8 cellular contexts compared by ENCODE assay signal in genomic region chr22:50530280-50530856, GRCh38. TPM values are rescaled to one million over a fixed set of nuclear protein-coding genes. Genes with fewer than 3 reads are reported as not detected.
DNase-seq lines count a peak whose midpoint lies in the region; ATAC-seq and TF ChIP-seq lines count a peak whose summit lies in the region.

No MANE protein-coding gene starts in this region.

- peaks cover 27% of the 10 kb centered on the region for H3K36me3 Mint-ChIP-seq in activated naive CD4-positive, alpha-beta T cell treated with anti-CD3 and anti-CD28 coated beads for 36 hours (ENCODE audit: low read depth)

- WGBS in heart left ventricle, 4 donors, result 0 to 3% (median 1%) methylated on average over 13 to 58 of the region's 58 CpGs

- H3K36me3 ChIP-seq in heart left ventricle, result peaks cover 0 to 17% (median 0%) of the 10 kb centered on the region in 9 donors

- H3K4me1 ChIP-seq in heart left ventricle, result peaks cover 0 to 66% (median 31%) of the 10 kb centered on the region in 12 donors

- H3K27ac Mint-ChIP-seq in activated naive CD4-positive, alpha-beta T cell treated with anti-CD3 and anti-CD28 coated beads for 36 hours, result peak overlapping the region; percentile 99

- ATAC-seq in heart left ventricle (peak in 3 of 4 donors; percentile 36 to 47 (median 45)), HG03196 (IDR thresholded peaks at IDR 0.05; ENCODE audit: unreplicated experiment) (no peak)

- DNase-seq in stimulated activated naive CD4-positive, alpha-beta T cell treated with Interleukin-2 at 50 U/mL for 16 hours (lab: John Stamatoyannopoulos, UW), result peak; percentile 70
- DNase-seq in stimulated activated naive CD4-positive, alpha-beta T cell (lab: John Stamatoyannopoulos, UW), result no peak
- DNase-seq in LoVo (ENCODE audit: low spot score), result peak; percentile 81
- no peak for DNase-seq in activated naive CD4-positive, alpha-beta T cell treated with anti-CD3 and anti-CD28 coated beads for 36 hours
- peak in 4 of 5 donors; percentile 84 to 94 (median 90) for DNase-seq in heart left ventricle
- peak; percentile 97 for DNase-seq in posterior vena cava (ENCODE audit: low spot score)
- no peak for DNase-seq in effector CD4-positive, alpha-beta T cell

- H3K4me3 ChIP-seq in heart left ventricle, result peak overlapping the region; percentile 48 to 89 (median 72)

- peak overlapping the region; percentile 92 for H3K4me3 Mint-ChIP-seq in activated naive CD4-positive, alpha-beta T cell treated with anti-CD3 and anti-CD28 coated beads for 36 hours

- TF ChIP-seq POLR2A in heart left ventricle (IDR thresholded peaks at IDR 0.05), result no peak

- TF ChIP-seq CTCF in heart left ventricle (IDR thresholded peaks at IDR 0.05), result no peak

- no peaks in the 10 kb centered on the region for H3K9me3 Mint-ChIP-seq in activated naive CD4-positive, alpha-beta T cell treated with anti-CD3 and anti-CD28 coated beads for 36 hours

- H3K27ac ChIP-seq in heart left ventricle, result peak overlapping the region; percentile 78 to 98 (median 94)

- H3K27me3 Mint-ChIP-seq in activated naive CD4-positive, alpha-beta T cell treated with anti-CD3 and anti-CD28 coated beads for 36 hours (ENCODE audit: low read depth), result no peaks in the 10 kb centered on the region

- CTCF ChIA-PET in activated naive CD4-positive, alpha-beta T cell treated with anti-CD3 and anti-CD28 coated beads for 36 hours (lab: Charles Lee), result interaction anchor here (2.0 kb wide), 1 partner anchor 90 kb away, joined by 5 read pairs; no protein-coding TSS in a partner anchor

- intact Hi-C loops in activated naive CD4-positive, alpha-beta T cell treated with anti-CD3 and anti-CD28 coated beads for 36 hours (cut with micrococcal nuclease), result loop anchor here (1.0 kb wide), 1 partner anchor 90 kb away; no protein-coding TSS in a partner anchor
- intact Hi-C loops in heart left ventricle (cut with DNase I) (no loop called here), posterior vena cava (cut with DNase I) (no loop called here)

- no peaks in the 10 kb centered on the region for H3K9me3 ChIP-seq in heart left ventricle

- H3K27me3 ChIP-seq in heart left ventricle, result peaks cover 0 to 58% (median 6%) of the 10 kb centered on the region in 9 donors

- H3K4me1 Mint-ChIP-seq in activated naive CD4-positive, alpha-beta T cell treated with anti-CD3 and anti-CD28 coated beads for 36 hours (ENCODE audit: low read depth), result peaks cover 47% of the 10 kb centered on the region

RNA-seq across cellular contexts. Expression of gene TYMP, which starts 0.6 kb away (rescaled TPM):
- total RNA-seq in activated naive CD4-positive, alpha-beta T cell treated with anti-CD3 and anti-CD28 coated beads for 36 hours, result 10 to 100 TPM; 43.7 to 49.6 TPM
- total RNA-seq in heart left ventricle (100 to 1,000 TPM in 1 of 9 donors, 10 to 100 TPM in 6, 1 to 10 TPM in 2; 8.3 to 198 (median 21.7) TPM), posterior vena cava (10 to 100 TPM; 52.8 to 63.8 TPM)
- 10 to 100 TPM; 11.8 to 45.1 TPM for polyA plus RNA-seq in heart left ventricle

RNA-seq across cellular contexts. Expression of gene SCO2, which starts 5.0 kb away (rescaled TPM):
- 1 to 10 TPM; 1.1 to 2.1 TPM for total RNA-seq in activated naive CD4-positive, alpha-beta T cell treated with anti-CD3 and anti-CD28 coated beads for 36 hours
- 1 to 10 TPM in 2 of 9 donors, under 1 TPM in 2, not detected in 5; 0.67 to 2.6 (median 0.94) TPM for total RNA-seq in heart left ventricle
- polyA plus RNA-seq in heart left ventricle, result 1 to 10 TPM in 1 of 2 donors, not detected in 1; 2.0 TPM
- 1 to 10 TPM in 1 of 2 donors, not detected in 1; 2.6 TPM for total RNA-seq in posterior vena cava

RNA-seq across cellular contexts. Expression of gene KLHDC7B, which starts 15.3 kb away (rescaled TPM):
- total RNA-seq in activated naive CD4-positive, alpha-beta T cell treated with anti-CD3 and anti-CD28 coated beads for 36 hours, result 1 to 10 TPM; 7.4 to 7.6 TPM
- 1 to 10 TPM in 1 of 9 donors, under 1 TPM in 3, not detected in 5; 0.08 to 1.3 (median 0.14) TPM for total RNA-seq in heart left ventricle
- polyA plus RNA-seq in heart left ventricle, result under 1 TPM in 1 of 2 donors, not detected in 1; 0.08 TPM
- under 1 TPM; 0.14 to 0.28 TPM for total RNA-seq in posterior vena cava

RNA-seq across cellular contexts. Expression of gene NCAPH2, which starts 22.3 kb away (rescaled TPM):
- 100 to 1,000 TPM; 104 to 115 TPM for total RNA-seq in activated naive CD4-positive, alpha-beta T cell treated with anti-CD3 and anti-CD28 coated beads for 36 hours
- total RNA-seq in heart left ventricle (10 to 100 TPM; 24.7 to 34.5 (median 27.9) TPM), posterior vena cava (10 to 100 TPM; 32.1 to 32.7 TPM)
- 10 to 100 TPM; 33.9 to 43.3 TPM for polyA plus RNA-seq in heart left ventricle

RNA-seq across cellular contexts. Expression of gene LMF2, which starts 22.9 kb away (rescaled TPM):
- total RNA-seq in activated naive CD4-positive, alpha-beta T cell treated with anti-CD3 and anti-CD28 coated beads for 36 hours, result 10 to 100 TPM; 41.4 to 42.0 TPM
- total RNA-seq in heart left ventricle (10 to 100 TPM; 20.9 to 46.5 (median 32.1) TPM), posterior vena cava (10 to 100 TPM; 39.0 to 53.3 TPM)
- polyA plus RNA-seq in heart left ventricle, result 10 to 100 TPM; 22.6 to 34.8 TPM

Comparison
In these comparisons a context has a peak if more than half of its experiments do, and no peak if none do; other contexts are left out.
1. DNase-seq: peak in stimulated activated naive CD4-positive, alpha-beta T cell treated with Interleukin-2 at 50 U/mL for 16 hours (single experiment), LoVo (single experiment), heart left ventricle (4 of 5) and posterior vena cava (single experiment); none in stimulated activated naive CD4-positive, alpha-beta T cell (0 of 6), activated naive CD4-positive, alpha-beta T cell treated with anti-CD3 and anti-CD28 coated beads for 36 hours (single experiment) and effector CD4-positive, alpha-beta T cell (single experiment).